In genomic region chr22:36198482-36198881, GRCh38 we compare ENCODE assay signal across 24 cellular contexts. TPM values are rescaled to one million over a fixed set of nuclear protein-coding genes. Genes with fewer than 3 reads are reported as not detected.
DNase-seq lines count a peak whose midpoint lies in the region; ATAC-seq and TF ChIP-seq lines count a peak whose summit lies in the region.
"Had no signal": no experiment of that assay in that cellular context is flagged by ENCODE, and none has a peak within 500 bp of the region (broad histone marks: within the 10 kb centered on the region; RNA-seq: fewer than 3 reads in every experiment).

No MANE protein-coding gene starts in this region.

- no peaks in the 10 kb centered on the region for H3K36me3 Mint-ChIP-seq in WTC11
- peaks cover 6% of the 10 kb centered on the region for H3K36me3 Mint-ChIP-seq in stimulated activated effector memory CD8-positive, alpha-beta T cell treated with anti-CD3 and anti-CD28 coated beads, Interleukin-12 subunit alpha, Interleukin-12 subunit beta, amount 100 ng/mL, for 72 hours
- H3K36me3 Mint-ChIP-seq in CD4-positive, alpha-beta T cell (ENCODE audit: low read depth): no peaks in the 10 kb centered on the region

- H3K36me3 ChIP-seq in cardiac muscle cell: no peaks in the 10 kb centered on the region
- no peaks in the 10 kb centered on the region for H3K36me3 ChIP-seq in hepatocyte (replicated peaks; ENCODE audit: insufficient read depth, low read depth)
- no peaks in the 10 kb centered on the region for H3K36me3 ChIP-seq in mesendoderm (ENCODE audit: control insufficient read depth, insufficient read depth, low read length)
- H3K36me3 ChIP-seq in effector memory CD4-positive, alpha-beta T cell (ENCODE audit: control insufficient read depth, insufficient read depth, low read length): no peaks in the 10 kb centered on the region
- H3K36me3 ChIP-seq: adrenal gland had no signal

- intact Hi-C loops in left cardiac atrium (cut with DNase I): loop anchor here (5.0 to 10.0 kb wide), 4 partner anchors 39 to 286 kb away; partner anchors contain the start of genes APOL2 (in 1 of the 2) and TXN2 (in 1 of the 2)
- intact Hi-C loops in CD4-positive, alpha-beta T cell (cut with DNase I, micrococcal nuclease): loop anchor here in 1 of 2 experiments (10.0 kb wide), 1 partner anchor 76 kb away; no protein-coding TSS in a partner anchor

- no peaks in the 10 kb centered on the region for H4K20me1 ChIP-seq in hepatocyte (ENCODE audit: insufficient read depth, poor library complexity, severe bottlenecking)

- H3K4me3 Mint-ChIP-seq in WTC11: no peak overlapping the region
- peak overlapping the region; percentile 42 for H3K4me3 Mint-ChIP-seq in stimulated activated effector memory CD8-positive, alpha-beta T cell treated with anti-CD3 and anti-CD28 coated beads, Interleukin-12 subunit alpha, Interleukin-12 subunit beta, amount 100 ng/mL, for 72 hours
- H3K4me3 Mint-ChIP-seq in CD4-positive, alpha-beta T cell: no peak overlapping the region
- H3K4me3 Mint-ChIP-seq: activated T-helper 1 cell treated with anti-CD3 and anti-CD28 coated beads, Interleukin-12 subunit alpha, Interleukin-12 subunit beta, Interleukin-2, Interleukin-4 antibody, amounts not matched to agents 30 ng/mL and 10 ng/mL and 1 ng/mL, durations not matched to agents 14 hours and 24 hours and 36 hours; GM23338 had no signal

- no peak overlapping the region for H3K23ac ChIP-seq in mesendoderm (ENCODE audit: low read length)

- H3K4me1 ChIP-seq in cardiac muscle cell (ENCODE audit: low read depth) (peaks cover 16% of the 10 kb centered on the region), hepatocyte (ENCODE audit: insufficient read depth) (peaks cover 41% of the 10 kb centered on the region), mesendoderm (ENCODE audit: control insufficient read depth, low read depth, low read length) (peaks cover 4% of the 10 kb centered on the region)
- no peaks in the 10 kb centered on the region for H3K4me1 ChIP-seq in effector memory CD4-positive, alpha-beta T cell (ENCODE audit: control insufficient read depth, insufficient read depth, low read length, poor library complexity, severe bottlenecking)

- no peaks in the 10 kb centered on the region for H3K79me2 ChIP-seq in hepatocyte
- H3K79me2 ChIP-seq in mesendoderm (ENCODE audit: control insufficient read depth, insufficient read depth, low read length): no peaks in the 10 kb centered on the region

- no peaks in the 10 kb centered on the region for H3K27me3 ChIP-seq in cardiac muscle cell
- H3K27me3 ChIP-seq in hepatocyte: no peaks in the 10 kb centered on the region
- H3K27me3 ChIP-seq in mesendoderm (ENCODE audit: insufficient read depth, low read length, poor library complexity): no peaks in the 10 kb centered on the region
- no peaks in the 10 kb centered on the region for H3K27me3 ChIP-seq in effector memory CD4-positive, alpha-beta T cell (replicated peaks; ENCODE audit: control insufficient read depth, insufficient read depth, low read length, poor library complexity, severe bottlenecking)
- H3K27me3 ChIP-seq in CD4-positive, alpha-beta T cell (ENCODE audit: control insufficient read depth, insufficient read depth, low read length): no peaks in the 10 kb centered on the region
- H3K27me3 ChIP-seq: adrenal gland had no signal

- H3K27ac ChIP-seq in cardiac muscle cell (peak overlapping the region; percentile 73), hepatocyte (peak overlapping the region; percentile 80), mesendoderm (ENCODE audit: low read depth, low read length) (no peak overlapping the region)
- no peak overlapping the region for H3K27ac ChIP-seq in effector memory CD4-positive, alpha-beta T cell (ENCODE audit: insufficient read depth, low read length, poor library complexity, severe bottlenecking)
- H3K27ac ChIP-seq in CD4-positive, alpha-beta T cell (ENCODE audit: low read depth, low read length): no peak overlapping the region
- H3K27ac ChIP-seq: foreskin keratinocyte had no signal

- H3K27me3 Mint-ChIP-seq in WTC11 (ENCODE audit: low read depth): peaks cover 3% of the 10 kb centered on the region
- H3K27me3 Mint-ChIP-seq in CD4-positive, alpha-beta T cell: peaks cover 31% of the 10 kb centered on the region

- DNase-seq in cardiac muscle cell (ENCODE audit: low read depth in 1 of 2, low spot score in 1 of 2): no peak
- DNase-seq in left cardiac atrium: no peak
- DNase-seq in WTC11 (ENCODE audit: low spot score): no peak
- no peak for DNase-seq in hepatocyte (ENCODE audit: low spot score)
- DNase-seq in stimulated activated effector memory CD8-positive, alpha-beta T cell treated with anti-CD3 and anti-CD28 coated beads, Interleukin-12 subunit alpha, Interleukin-12 subunit beta, amount 100 ng/mL, for 72 hours (ENCODE audit: low spot score in 2 of 2): no peak
- no peak for DNase-seq in mesendoderm
- DNase-seq in effector memory CD4-positive, alpha-beta T cell: no peak
- DNase-seq in CD4-positive, alpha-beta T cell: no peak
- DNase-seq: activated CD4-positive, alpha-beta T cell treated with anti-CD3 and anti-CD28 coated beads, Interleukin-2, amount 50 U/mL, for 4 hours; DMS79; foreskin keratinocyte; islet precursor cell; naive B cell; NCI-H187; NCI-H82; SHP77 treated with DMSO at 0.1 percent for 48 hours; small intestine had no signal

- H2AFZ ChIP-seq in hepatocyte: no peak overlapping the region

- H3K4me3 ChIP-seq in cardiac muscle cell (no peak overlapping the region), hepatocyte (no peak overlapping the region), mesendoderm (ENCODE audit: low read length) (no peak overlapping the region)
- no peak overlapping the region for H3K4me3 ChIP-seq in effector memory CD4-positive, alpha-beta T cell (ENCODE audit: insufficient read depth, low read depth, low read length, poor library complexity, severe bottlenecking)
- H3K4me3 ChIP-seq: adrenal gland, GM23338, lung had no signal

- H3K56ac ChIP-seq in mesendoderm (ENCODE audit: low read length): no peak overlapping the region

- CTCF ChIA-PET in WTC11 (lab: Charles Lee): interaction anchor here (0.6 to 3.0 kb wide), 5 partner anchors 40 to 288 kb away, joined by 3 to 16 read pairs (median 3); partner anchors contain the start of gene APOL2
- CTCF ChIA-PET in CD4-positive, alpha-beta T cell (lab: Charles Lee): interaction anchor here (1.1 kb wide), 1 partner anchor 26 kb away, joined by 3 read pairs; no protein-coding TSS in a partner anchor

- no peak overlapping the region for H3K4ac ChIP-seq in mesendoderm (ENCODE audit: low read depth, low read length)

- no peaks in the 10 kb centered on the region for H3K79me1 ChIP-seq in mesendoderm (ENCODE audit: low read length)

- 0 out of 2 replicates have a peak overlapping the region, but pooled peaks have one; percentile 22 for H3K27ac Mint-ChIP-seq in WTC11
- H3K27ac Mint-ChIP-seq in stimulated activated effector memory CD8-positive, alpha-beta T cell treated with anti-CD3 and anti-CD28 coated beads, Interleukin-12 subunit alpha, Interleukin-12 subunit beta, amount 100 ng/mL, for 72 hours: peak overlapping the region; percentile 65
- H3K27ac Mint-ChIP-seq in CD4-positive, alpha-beta T cell: no peak overlapping the region

- POLR2A ChIA-PET in WTC11 (lab: Charles Lee): no interaction called here
- POLR2A ChIA-PET in CD4-positive, alpha-beta T cell (lab: Charles Lee): interaction anchor here (1.1 kb wide), 1 partner anchor 80 kb away, joined by 3 read pairs; no protein-coding TSS in a partner anchor

- H2AK5ac ChIP-seq in mesendoderm (ENCODE audit: low read length): no peak overlapping the region

- H2BK120ac ChIP-seq in mesendoderm (ENCODE audit: low read depth, low read length): no peak overlapping the region

- no peak overlapping the region for H3K18ac ChIP-seq in mesendoderm (ENCODE audit: low read length)

- WGBS in hepatocyte (ENCODE audit: low lambda C conversion rate, missing lambda C conversion rate): 75% methylated on average over 3 of the region's 3 CpGs
- no CpG with 5 or more reads among the region's 3 CpGs for WGBS in mesendoderm (ENCODE audit: extremely low coverage, insufficient coverage, low lambda C conversion rate)

- H3K4me1 Mint-ChIP-seq in WTC11: peaks cover 44% of the 10 kb centered on the region
- H3K4me1 Mint-ChIP-seq in stimulated activated effector memory CD8-positive, alpha-beta T cell treated with anti-CD3 and anti-CD28 coated beads, Interleukin-12 subunit alpha, Interleukin-12 subunit beta, amount 100 ng/mL, for 72 hours: peaks cover 35% of the 10 kb centered on the region
- peaks cover 6% of the 10 kb centered on the region for H3K4me1 Mint-ChIP-seq in CD4-positive, alpha-beta T cell (ENCODE audit: low read depth)

- H4K8ac ChIP-seq in mesendoderm (ENCODE audit: low read depth, low read length): no peak overlapping the region

- TF ChIP-seq CTCF in cardiac muscle cell (IDR thresholded peaks at IDR 0.05; ENCODE audit: low read depth, low read length) (no peak), WTC11 (IDR thresholded peaks at IDR 0.05) (no peak), hepatocyte (IDR thresholded peaks at IDR 0.05; ENCODE audit: poor library complexity) (no peak)
- no peak for TF ChIP-seq CTCF in CD4-positive, alpha-beta T cell (IDR thresholded peaks at IDR 0.05)

- H3K9me3 Mint-ChIP-seq in WTC11: no peaks in the 10 kb centered on the region
- no peaks in the 10 kb centered on the region for H3K9me3 Mint-ChIP-seq in stimulated activated effector memory CD8-positive, alpha-beta T cell treated with anti-CD3 and anti-CD28 coated beads, Interleukin-12 subunit alpha, Interleukin-12 subunit beta, amount 100 ng/mL, for 72 hours
- no peaks in the 10 kb centered on the region for H3K9me3 Mint-ChIP-seq in CD4-positive, alpha-beta T cell
- H3K9me3 Mint-ChIP-seq: activated T-helper 1 cell treated with anti-CD3 and anti-CD28 coated beads, Interleukin-12 subunit alpha, Interleukin-12 subunit beta, Interleukin-2, Interleukin-4 antibody, amounts not matched to agents 30 ng/mL and 10 ng/mL and 1 ng/mL, durations not matched to agents 14 hours and 24 hours and 36 hours; GM23338; naive B cell; stimulated activated naive CD8-positive, alpha-beta T cell treated with anti-CD3 and anti-CD28 coated beads, Interleukin-15, amount 100 ng/mL, for 72 hours had no signal

- no peak overlapping the region for H2BK15ac ChIP-seq in mesendoderm (replicated peaks; ENCODE audit: low read depth)

- peak overlapping the region; percentile 62 for H3K4me2 ChIP-seq in hepatocyte
- H3K4me2 ChIP-seq in mesendoderm (ENCODE audit: low read length): no peak overlapping the region

- no peak for ATAC-seq in left cardiac atrium
- ATAC-seq in WTC11: no peak
- no peak for ATAC-seq in stimulated activated effector memory CD8-positive, alpha-beta T cell treated with anti-CD3 and anti-CD28 coated beads, Interleukin-12 subunit alpha, Interleukin-12 subunit beta, amount 100 ng/mL, for 72 hours
- ATAC-seq in CD4-positive, alpha-beta T cell (ENCODE audit: poor library complexity): no peak
- ATAC-seq: foreskin keratinocyte, GM23338 had no signal

- no peaks in the 10 kb centered on the region for H3K9me2 ChIP-seq in hepatocyte (replicated peaks; ENCODE audit: insufficient read depth)

- H3K9ac ChIP-seq in mesendoderm (ENCODE audit: low read length): no peak overlapping the region

- no peak overlapping the region for H2BK5ac ChIP-seq in mesendoderm (ENCODE audit: low read length)

- no peaks in the 10 kb centered on the region for H3K9me3 ChIP-seq in cardiac muscle cell (ENCODE audit: low read depth)
- no peaks in the 10 kb centered on the region for H3K9me3 ChIP-seq in hepatocyte (ENCODE audit: low read depth)
- no peaks in the 10 kb centered on the region for H3K9me3 ChIP-seq in effector memory CD4-positive, alpha-beta T cell (ENCODE audit: control insufficient read depth, low read length)
- no peaks in the 10 kb centered on the region for H3K9me3 ChIP-seq in CD4-positive, alpha-beta T cell (ENCODE audit: control insufficient read depth, low read length)
- H3K9me3 ChIP-seq: adrenal gland had no signal

- H4K5ac ChIP-seq in mesendoderm (ENCODE audit: low read length): no peak overlapping the region

RNA-seq across cellular contexts. Expression of gene APOL4, which starts 3.1 kb away (rescaled TPM):
- total RNA-seq in cardiac muscle cell (0.04 and 0.27 TPM in 2 replicates), left cardiac atrium (10 to 100 TPM; 10.8 to 11.4 TPM), WTC11 (2021) (0.07 to 0.31 TPM in 2 of 3 replicates, not detected in the other), hepatocyte (1.0 and 2.8 TPM in 2 replicates)
- polyA plus RNA-seq in cardiac muscle cell (not detected in 2 replicates), hepatocyte (0.97 and 1.5 TPM in 2 replicates)
- 0.01 TPM for polyA plus RNA-seq in mesendoderm (2013, experiment 1 of 2)
- polyA plus RNA-seq in mesendoderm (2013, experiment 2 of 2): 0.01 TPM
- not detected for total RNA-seq in CD4-positive, alpha-beta T cell
- total RNA-seq: epithelial cell of proximal tubule, foreskin keratinocyte, GM23338 had no signal
- polyA plus RNA-seq: foreskin keratinocyte, GM23338 had no signal

RNA-seq across cellular contexts. Expression of gene APOL3, which starts 37.9 kb away (rescaled TPM):
- total RNA-seq in cardiac muscle cell: not detected in 2 replicates
- not detected in 2 replicates for polyA plus RNA-seq in cardiac muscle cell
- total RNA-seq in left cardiac atrium: 10 to 100 TPM; 32.2 to 33.3 TPM
- total RNA-seq in WTC11 (2021): 0.26 to 0.60 TPM (median 0.32 TPM) in 3 replicates
- total RNA-seq in hepatocyte: 1.3 and 2.7 TPM in 2 replicates
- 0.79 and 2.1 TPM in 2 replicates for polyA plus RNA-seq in hepatocyte
- 0.74 TPM for polyA plus RNA-seq in mesendoderm (2013, experiment 1 of 2)
- 0.66 TPM for polyA plus RNA-seq in mesendoderm (2013, experiment 2 of 2)
- 100 to 1,000 TPM; 111 to 116 TPM for total RNA-seq in CD4-positive, alpha-beta T cell
- total RNA-seq: bronchial epithelial cell, GM23338 had no signal
- polyA plus RNA-seq: GM23338 had no signal

RNA-seq across cellular contexts. Expression of gene APOL2, which starts 40.8 kb away (rescaled TPM):
- total RNA-seq in cardiac muscle cell (14.7 and 15.1 TPM in 2 replicates), left cardiac atrium (10 to 100 TPM; 43.8 to 43.9 TPM), WTC11 (2021) (11.2 to 12.5 TPM (median 12.4 TPM) in 3 replicates), hepatocyte (32.3 and 34.8 TPM in 2 replicates)
- polyA plus RNA-seq in cardiac muscle cell (8.7 and 10.8 TPM in 2 replicates), hepatocyte (19.5 and 23.9 TPM in 2 replicates)
- polyA plus RNA-seq in mesendoderm (2013, experiment 1 of 2): 3.8 TPM
- 4.1 TPM for polyA plus RNA-seq in mesendoderm (2013, experiment 2 of 2)
- 10 to 100 TPM; 17.8 to 21.8 TPM for total RNA-seq in CD4-positive, alpha-beta T cell

RNA-seq across cellular contexts. Expression of gene APOL1, which starts 54.5 kb away (rescaled TPM):
- total RNA-seq in cardiac muscle cell (0.11 TPM in 1 of 2 replicates, not detected in the other), left cardiac atrium (10 to 100 TPM; 26.5 to 40.7 TPM), WTC11 (2021) (0.27 to 0.41 TPM (median 0.35 TPM) in 3 replicates), hepatocyte (6.2 and 7.3 TPM in 2 replicates)
- polyA plus RNA-seq in cardiac muscle cell (0.06 TPM in 1 of 2 replicates, not detected in the other), hepatocyte (6.4 and 6.8 TPM in 2 replicates)
- polyA plus RNA-seq in mesendoderm (2013, experiment 1 of 2): not detected
- not detected for polyA plus RNA-seq in mesendoderm (2013, experiment 2 of 2)
- total RNA-seq in CD4-positive, alpha-beta T cell: 1 to 10 TPM; 6.4 to 7.3 TPM
- total RNA-seq: GM23338 had no signal

Comparison
In these comparisons a context has a peak if more than half of its experiments do, and no peak if none do; other contexts are left out.
1. H3K27ac ChIP-seq: peak in cardiac muscle cell (single experiment) and hepatocyte (single experiment); none in mesendoderm (single experiment), effector memory CD4-positive, alpha-beta T cell (single experiment) and CD4-positive, alpha-beta T cell (single experiment).